In the genomic region with DNA sequence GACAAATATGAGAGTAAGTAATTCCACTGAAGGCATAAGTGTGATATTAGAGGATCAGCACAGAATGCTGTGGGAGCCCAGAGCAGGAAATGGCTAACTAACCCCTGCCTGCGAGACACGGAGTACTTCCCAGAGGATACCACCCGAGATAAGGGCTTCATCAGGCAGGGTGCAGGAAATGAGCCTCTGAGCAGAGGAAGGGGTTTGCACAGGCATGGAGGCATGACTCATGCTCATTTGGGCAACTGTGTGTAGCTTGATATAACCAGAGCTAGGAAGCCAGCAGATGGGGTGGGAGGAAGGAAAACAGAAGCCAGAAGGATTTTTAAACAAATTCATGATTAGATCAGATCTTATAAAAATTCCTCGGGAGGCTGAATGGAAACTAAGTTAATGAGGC, we compare ENCODE assay signal across 8 cellular contexts.
DNase-seq lines count a peak whose midpoint lies in the region; ATAC-seq and TF ChIP-seq lines count a peak whose summit lies in the region.

No MANE protein-coding gene starts in this region.

- H3K27ac ChIP-seq in SK-N-SH (ENCODE audit: low read depth in 2 of 2, low read length in 1 of 2) (no peak overlapping the region), upper lobe of right lung (no peak overlapping the region)

- H4K20me1 ChIP-seq in SK-N-SH (ENCODE audit: insufficient read depth) = no peaks in the 10 kb centered on the region

- H2AFZ ChIP-seq in SK-N-SH (ENCODE audit: low read depth) = no peak overlapping the region

- H3K4me1 ChIP-seq in SK-N-SH (ENCODE audit: control insufficient read depth in 1 of 2, insufficient read depth in 2 of 2, low read depth in 1 of 2, low read length in 1 of 2) (peaks cover 3 to 12% of the 10 kb centered on the region in 2 experiments; a peak in 2 of 4 replicates), upper lobe of right lung (no peaks in the 10 kb centered on the region)

- TF ChIP-seq CTCF in SK-N-SH (IDR thresholded peaks at IDR 0.05) = no peak
- TF ChIP-seq CTCF in fibroblast of villous mesenchyme (IDR thresholded peaks at IDR 0.05; ENCODE audit: insufficient read depth, low read depth, low read length) = no peak
- TF ChIP-seq CTCF in upper lobe of right lung (IDR thresholded peaks at IDR 0.05) = no peak

- H3K36me3 ChIP-seq in SK-N-SH (replicated peaks in 1 of 2; ENCODE audit: control insufficient read depth in 1 of 2, insufficient read depth in 2 of 2, low read length in 1 of 2) (no peaks in the 10 kb centered on the region), upper lobe of right lung (no peaks in the 10 kb centered on the region)

- peak overlapping the region; percentile 32 for H3K4me2 ChIP-seq in SK-N-SH

- H3K9me3 ChIP-seq in SK-N-SH (no peaks in the 10 kb centered on the region; the same call in 1 of the 2 replicates), upper lobe of right lung (peaks cover 4% of the 10 kb centered on the region)

- H3K27me3 ChIP-seq in SK-N-SH (ENCODE audit: insufficient read depth) (no peaks in the 10 kb centered on the region), upper lobe of right lung (no peaks in the 10 kb centered on the region)

- no peak for TF ChIP-seq EP300 in SK-N-SH (IDR thresholded peaks at IDR 0.05; ENCODE audit: borderline replicate concordance in 1 of 2, low read depth in 1 of 2, low read length in 1 of 2)

- no peak overlapping the region for H3K4me3 ChIP-seq in SK-N-SH (ENCODE audit: low read depth in 2 of 2, low read length in 1 of 2)
- no peak overlapping the region for H3K4me3 ChIP-seq in fibroblast of villous mesenchyme (ENCODE audit: low read depth, low read length)
- no peak overlapping the region for H3K4me3 ChIP-seq in upper lobe of right lung

- POLR2A ChIA-PET in SK-N-SH (lab: Yijun Ruan, JAX) = no interaction called here

- CTCF ChIA-PET in SK-N-SH (lab: Yijun Ruan, JAX) = interaction anchor here (1.2 kb wide), 1 partner anchor 261 kb away, joined by 4 read pairs; no protein-coding TSS in a partner anchor

- H3F3A ChIP-seq in SK-N-SH (replicated peaks; ENCODE audit: insufficient read depth) = no peaks in the 10 kb centered on the region

- no peak for TF ChIP-seq RAD21 in SK-N-SH (IDR thresholded peaks at IDR 0.05; ENCODE audit: low read length)

- no peaks in the 10 kb centered on the region for H3K79me2 ChIP-seq in SK-N-SH (ENCODE audit: insufficient read depth)

- no peaks in the 10 kb centered on the region for H3K9me2 ChIP-seq in SK-N-SH

- H3K9ac ChIP-seq in SK-N-SH = no peak overlapping the region

- DNase-seq in left cardiac atrium (peak; percentile 45), Right ventricle myocardium inferior (ENCODE audit: missing footprints) (no peak), SK-N-SH (peak; percentile 37), fibroblast of villous mesenchyme (ENCODE audit: low read depth) (peak; percentile 92), upper lobe of right lung (no peak), NCI-H2107 treated with DMSO at 0.1 percent for 48 hours (lab: John Stamatoyannopoulos, UW; ENCODE audit: unreplicated experiment) (no peak), NCI-H2081 treated with DMSO at 0.1 percent for 48 hours (lab: John Stamatoyannopoulos, UW) (no peak)

- WGBS in SK-N-SH (ENCODE audit: low lambda C conversion rate) = 4% methylated on average over 4 of the region's 4 CpGs

- no peak for TF ChIP-seq POLR2A in GM18505 (IDR thresholded peaks at IDR 0.05; ENCODE audit: borderline replicate concordance, extremely low read depth, insufficient read depth, insufficient read length)

- intact Hi-C loops in left cardiac atrium (cut with DNase I) = no loop called here
- intact Hi-C loops in Right ventricle myocardium inferior (cut with DNase I) = no loop called here
- intact Hi-C loops in upper lobe of right lung (cut with DNase I) = no loop called here

- ATAC-seq in left cardiac atrium (peak; percentile 19 to 87), Right ventricle myocardium inferior (no peak), upper lobe of right lung (peak; percentile 72), GM18505 (IDR thresholded peaks at IDR 0.05; ENCODE audit: unreplicated experiment) (no peak)

TF ChIP-seq in SK-N-SH, 30 proteins besides CTCF, POLR2A, EP300 and RAD21:
- TF ChIP-seq, protein P1, sequence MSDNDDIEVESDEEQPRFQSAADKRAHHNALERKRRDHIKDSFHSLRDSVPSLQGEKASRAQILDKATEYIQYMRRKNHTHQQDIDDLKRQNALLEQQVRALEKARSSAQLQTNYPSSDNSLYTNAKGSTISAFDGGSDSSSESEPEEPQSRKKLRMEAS (IDR thresholded peaks at IDR 0.05; ENCODE audit: low read depth) = peak; percentile 36; the same call in 1 of the 2 replicates
- TF ChIP-seq FOSL2 (IDR thresholded peaks at IDR 0.05; ENCODE audit: borderline replicate concordance, low read depth) (peak; percentile 56; the same call in 1 of the 2 replicates), JUND (IDR thresholded peaks at IDR 0.05) (peak; percentile 53), ELF1 (IDR thresholded peaks at IDR 0.05) (no peak), TCF12 (IDR thresholded peaks at IDR 0.05) (peak; percentile 49)

Comparison
In these comparisons a context has a peak if more than half of its experiments do, and no peak if none do; other contexts are left out.
1. ATAC-seq: peak in left cardiac atrium (2 of 2) and upper lobe of right lung (single experiment); none in Right ventricle myocardium inferior (single experiment) and GM18505 (single experiment).
2. DNase-seq: peak in left cardiac atrium (single experiment), SK-N-SH (single experiment) and fibroblast of villous mesenchyme (single experiment); none in Right ventricle myocardium inferior (single experiment), upper lobe of right lung (single experiment), NCI-H2107 treated with DMSO at 0.1 percent for 48 hours (single experiment) and NCI-H2081 treated with DMSO at 0.1 percent for 48 hours (single experiment).